In genomic region chr4:950136-951020, GRCh38 we compare ENCODE assay signal across 15 cellular contexts. TPM values are rescaled to one million over a fixed set of nuclear protein-coding genes. Genes with fewer than 3 reads are reported as not detected.
DNase-seq lines count a peak whose midpoint lies in the region; ATAC-seq, FAIRE-seq and TF ChIP-seq lines count a peak whose summit lies in the region.
"Had no signal": no experiment of that assay in that cellular context is flagged by ENCODE, and none has a peak within 500 bp of the region (broad histone marks: within the 10 kb centered on the region; RNA-seq: fewer than 3 reads in every experiment).

No MANE protein-coding gene starts in this region.

- peak overlapping the region; percentile 53 for H3K4me3 Mint-ChIP-seq in nephron progenitor cell
- H3K4me3 Mint-ChIP-seq: CD8-positive, alpha-beta T cell had no signal

- no peak for TF ChIP-seq CTCF in bronchial epithelial cell (IDR thresholded peaks at IDR 0.05; ENCODE audit: insufficient read depth, low read length, severe bottlenecking)
- TF ChIP-seq CTCF in nephron progenitor cell (IDR thresholded peaks at IDR 0.05) = no peak
- no peak for TF ChIP-seq CTCF in foreskin fibroblast (IDR thresholded peaks at IDR 0.05; ENCODE audit: low read depth, low read length)

- H3K27me3 Mint-ChIP-seq in nephron progenitor cell (ENCODE audit: low read depth, poor library complexity) = peaks cover 20% of the 10 kb centered on the region

- intact Hi-C loops in right cardiac atrium (cut with DNase I) (no loop called here), cardiac septum (cut with DNase I) (no loop called here), aorta (cut with DNase I) (no loop called here)

- peaks cover 9% of the 10 kb centered on the region for H3K36me3 Mint-ChIP-seq in nephron progenitor cell (ENCODE audit: low read depth)

- H3K4me3 ChIP-seq in right cardiac atrium (ENCODE audit: low read length) (no peak overlapping the region), bronchial epithelial cell (ENCODE audit: low read depth, low read length) (no peak overlapping the region), aorta (ENCODE audit: low read length in 2 of 2) (no peak overlapping the region), foreskin fibroblast (ENCODE audit: low read depth in 1 of 2, low read length in 2 of 2) (no peak overlapping the region)

- H3K36me3 ChIP-seq in bronchial epithelial cell (ENCODE audit: control insufficient read depth, insufficient read depth, low read length) (no peaks in the 10 kb centered on the region), aorta (ENCODE audit: control insufficient read depth in 1 of 2, insufficient read depth in 2 of 2, low read length in 1 of 2) (no peaks in the 10 kb centered on the region)

- H3K27ac ChIP-seq in right cardiac atrium (ENCODE audit: low read length) = no peak overlapping the region
- H3K27ac ChIP-seq in aorta (ENCODE audit: low read depth in 1 of 2, low read length in 2 of 2) = no peak overlapping the region

- 90% methylated on average over 30 of the region's 30 CpGs for WGBS in right cardiac atrium
- WGBS in aorta, 2 donors = 90% methylated on average over 29 to 30 of the region's 30 CpGs

- no peak overlapping the region for H3K27ac Mint-ChIP-seq in nephron progenitor cell
- H3K27ac Mint-ChIP-seq: CD8-positive, alpha-beta T cell had no signal

- ATAC-seq in right cardiac atrium = no peak
- no peak for ATAC-seq in aorta (ENCODE audit: low FRiP score)
- ATAC-seq: CD8-positive, alpha-beta T cell had no signal

- H3K9me3 ChIP-seq in right cardiac atrium (ENCODE audit: control insufficient read depth, low read length) (no peaks in the 10 kb centered on the region), aorta (ENCODE audit: control insufficient read depth, low read length) (no peaks in the 10 kb centered on the region)
- H3K9me3 ChIP-seq: BE2C had no signal

- H3K27me3 ChIP-seq in right cardiac atrium (ENCODE audit: control insufficient read depth, insufficient read depth) (no peaks in the 10 kb centered on the region), bronchial epithelial cell (ENCODE audit: control insufficient read depth, insufficient read depth, low read length) (no peaks in the 10 kb centered on the region), aorta (ENCODE audit: control insufficient read depth in 1 of 2, insufficient read depth in 2 of 2, low read length in 1 of 2) (no peaks in the 10 kb centered on the region)
- H3K27me3 ChIP-seq: BE2C had no signal

- DNase-seq in right cardiac atrium (peak in 2 of 3 donors; percentile 40 to 43), cardiac septum (ENCODE audit: low spot score) (no peak), bronchial epithelial cell (ENCODE audit: low read depth) (no peak), nephron progenitor cell (no peak), aorta (peak; percentile 30 to 67), DMS53 treated with DMSO at 0.1 percent for 48 hours (lab: John Stamatoyannopoulos, UW; ENCODE audit: unreplicated experiment) (no peak), foreskin fibroblast (no peak)
- DNase-seq: BE2C; CD8-positive, alpha-beta T cell; GF-D8; KG1; NCI-H1092; NCI-H2107 had no signal

- FAIRE-seq in bronchial epithelial cell (lab: Jason Lieb, UNC) = peak; percentile 98

- H3K4me1 ChIP-seq in right cardiac atrium (ENCODE audit: control insufficient read depth, insufficient read depth, low read length) (no peaks in the 10 kb centered on the region), aorta (ENCODE audit: control insufficient read depth in 1 of 2, insufficient read depth in 2 of 2, low read length in 2 of 2) (no peaks in the 10 kb centered on the region)
- H3K4me1 ChIP-seq: BE2C had no signal

- peaks cover 64% of the 10 kb centered on the region for H3K4me1 Mint-ChIP-seq in nephron progenitor cell

- no peaks in the 10 kb centered on the region for H3K9me3 Mint-ChIP-seq in nephron progenitor cell
- H3K9me3 Mint-ChIP-seq: CD8-positive, alpha-beta T cell had no signal

RNA-seq across cellular contexts. Expression of gene TMEM175, which starts 18.1 kb away (rescaled TPM):
- total RNA-seq in right cardiac atrium = 10 to 100 TPM; 20.9 to 26.0 (median 23.0) TPM
- 31.1 TPM for polyA plus RNA-seq in right cardiac atrium
- 22.7 TPM for total RNA-seq in cardiac septum
- total RNA-seq in bronchial epithelial cell = 3.4 and 10.9 TPM in 2 replicates
- 10 to 100 TPM; 17.4 to 26.0 TPM for total RNA-seq in aorta
- 10 to 100 TPM; 35.2 to 81.3 TPM for polyA plus RNA-seq in aorta

RNA-seq across cellular contexts. Expression of gene GAK, which starts 18.3 kb away (rescaled TPM):
- total RNA-seq in right cardiac atrium (10 to 100 TPM; 35.5 to 40.2 (median 37.6) TPM), cardiac septum (36.1 TPM), bronchial epithelial cell (52.9 and 77.1 TPM in 2 replicates), aorta (10 to 100 TPM; 90.8 to 98.0 TPM)
- polyA plus RNA-seq in right cardiac atrium (45.6 TPM), aorta (100 to 1,000 TPM in 1 of 2 donors, 10 to 100 TPM in 1; 52.0 to 300 TPM)

RNA-seq across cellular contexts. Expression of gene DGKQ, which starts 23.0 kb away (rescaled TPM):
- 1 to 10 TPM; 4.5 to 4.9 (median 4.6) TPM for total RNA-seq in right cardiac atrium
- polyA plus RNA-seq in right cardiac atrium = 3.6 TPM
- 5.2 TPM for total RNA-seq in cardiac septum
- total RNA-seq in bronchial epithelial cell = 17.9 and 24.8 TPM in 2 replicates
- 10 to 100 TPM; 11.2 to 14.2 TPM for total RNA-seq in aorta
- 10 to 100 TPM in 1 of 2 donors, 1 to 10 TPM in 1; 5.4 to 13.4 TPM for polyA plus RNA-seq in aorta

RNA-seq across cellular contexts. Expression of gene IDUA, which starts 36.5 kb away (rescaled TPM):
- total RNA-seq in right cardiac atrium = 10 to 100 TPM; 14.7 to 17.4 (median 17.1) TPM
- polyA plus RNA-seq in right cardiac atrium = 8.5 TPM
- total RNA-seq in cardiac septum = 12.9 TPM
- total RNA-seq in bronchial epithelial cell = 2.6 and 4.2 TPM in 2 replicates
- total RNA-seq in aorta = 10 to 100 TPM; 27.5 to 44.2 TPM
- 10 to 100 TPM in 1 of 2 donors, 1 to 10 TPM in 1; 5.9 to 42.5 TPM for polyA plus RNA-seq in aorta

RNA-seq across cellular contexts. Expression of gene SLC26A1, which starts 42.8 kb away (rescaled TPM):
- total RNA-seq in right cardiac atrium (under 1 TPM in 2 of 4 donors, not detected in 2; 0.36 to 0.37 TPM), cardiac septum (0.22 TPM), bronchial epithelial cell (under 0.01 and 0.13 TPM in 2 replicates), aorta (under 1 TPM in 1 of 2 donors, not detected in 1; 0.45 TPM)
- polyA plus RNA-seq in right cardiac atrium (0.34 TPM), aorta (under 1 TPM; 0.38 to 0.87 TPM)
- total RNA-seq: H4, M059J had no signal

Comparison
In these comparisons a context has a peak if more than half of its experiments do, and no peak if none do; other contexts are left out.
1. DNase-seq: peak in right cardiac atrium (2 of 3) and aorta (2 of 2); none in cardiac septum (single experiment), bronchial epithelial cell (single experiment), nephron progenitor cell (single experiment), DMS53 treated with DMSO at 0.1 percent for 48 hours (single experiment) and foreskin fibroblast (0 of 2).